In genomic region chr19:902446-903226, GRCh38 we compare ENCODE assay signal across 21 cellular contexts. TPM values are rescaled to one million over a fixed set of nuclear protein-coding genes. Genes with fewer than 3 reads are reported as not detected.
DNase-seq lines count a peak whose midpoint lies in the region; ATAC-seq and TF ChIP-seq lines count a peak whose summit lies in the region.
"Had no signal": no experiment of that assay in that cellular context is flagged by ENCODE, and none has a peak within 500 bp of the region (broad histone marks: within the 10 kb centered on the region; RNA-seq: fewer than 3 reads in every experiment).

No MANE protein-coding gene starts in this region.

- CTCF ChIA-PET in HEK293 (lab: Yijun Ruan, JAX) = interaction anchor here (0.6 to 1.2 kb wide), 4 partner anchors 38 to 349 kb away, joined by 3 to 6 read pairs (median 4); no protein-coding TSS in a partner anchor
- CTCF ChIA-PET in T-cell (lab: Charles Lee) = interaction anchor here (0.6 kb wide), 3 partner anchors 11 to 16 kb away, joined by 3 to 7 read pairs (median 4); no protein-coding TSS in a partner anchor

- TF ChIP-seq CTCF in HEK293 (tag by site-specific recombination; IDR thresholded peaks at IDR 0.05) (no peak), glutamatergic neuron (IDR thresholded peaks at IDR 0.05; ENCODE audit: partially characterized antibody, unreplicated experiment) (no peak), neural progenitor cell (IDR thresholded peaks at IDR 0.05) (no peak)

- POLR2A ChIA-PET in HEK293 (lab: Yijun Ruan, JAX) = interaction anchor here (1.4 kb wide), 1 partner anchor 8 kb away, joined by 5 read pairs; no protein-coding TSS in a partner anchor
- POLR2A ChIA-PET in T-cell (lab: Charles Lee) = no interaction called here

- H3K9me3 Mint-ChIP-seq in T-cell (no peaks in the 10 kb centered on the region), glutamatergic neuron (ENCODE audit: unreplicated experiment) (peaks cover 4% of the 10 kb centered on the region), neural progenitor cell (no peaks in the 10 kb centered on the region)
- H3K9me3 Mint-ChIP-seq: CD4-positive, alpha-beta T cell; HFFc6 had no signal

- no peak overlapping the region for H3K4me3 ChIP-seq in HEK293 (ENCODE audit: low read depth, low read length)
- peak overlapping the region; percentile 29 for H3K4me3 ChIP-seq in neural progenitor cell
- H3K4me3 ChIP-seq: GM12878, Peyer's patch had no signal

- no peak overlapping the region for H3K9ac ChIP-seq in neural progenitor cell

- H3K27ac Mint-ChIP-seq in T-cell (peak overlapping the region; percentile 34 to 39), glutamatergic neuron (ENCODE audit: unreplicated experiment) (peak overlapping the region; percentile 70), neural progenitor cell (no peak overlapping the region)
- H3K27ac Mint-ChIP-seq: HFFc6 had no signal

- no peaks in the 10 kb centered on the region for H3K27me3 Mint-ChIP-seq in T-cell
- peaks cover 7% of the 10 kb centered on the region for H3K27me3 Mint-ChIP-seq in glutamatergic neuron (ENCODE audit: unreplicated experiment)
- H3K27me3 Mint-ChIP-seq in neural progenitor cell (ENCODE audit: insufficient read depth, low read depth) = peaks cover 2% of the 10 kb centered on the region
- H3K27me3 Mint-ChIP-seq: B cell; CD4-positive, alpha-beta T cell had no signal

- peaks cover 81% of the 10 kb centered on the region for H4K20me1 ChIP-seq in neural progenitor cell (ENCODE audit: low read depth)

- H3K36me3 ChIP-seq in HEK293 (ENCODE audit: control insufficient read depth in 2 of 2, insufficient read depth in 1 of 2, low read length in 2 of 2) (peaks cover 0 to 11% of the 10 kb centered on the region in 2 experiments; a peak in 1 of 3 replicates), neural progenitor cell (no peaks in the 10 kb centered on the region)

- H3K36me3 Mint-ChIP-seq in T-cell (peaks cover 6% of the 10 kb centered on the region), glutamatergic neuron (ENCODE audit: unreplicated experiment) (no peaks in the 10 kb centered on the region), neural progenitor cell (peaks cover 1% of the 10 kb centered on the region)

- H3K79me2 ChIP-seq in neural progenitor cell (ENCODE audit: low read depth) = peaks cover 39% of the 10 kb centered on the region

- H3K4me1 ChIP-seq in HEK293 (ENCODE audit: control insufficient read depth, insufficient read depth, low read length) (no peaks in the 10 kb centered on the region; the same call in 1 of the 2 replicates), neural progenitor cell (peaks cover 10% of the 10 kb centered on the region)

- H3K9me3 ChIP-seq in HEK293 (ENCODE audit: control insufficient read depth, insufficient read depth, low read depth, low read length) (no peaks in the 10 kb centered on the region), neural progenitor cell (ENCODE audit: low read depth) (no peaks in the 10 kb centered on the region)
- H3K9me3 ChIP-seq: Peyer's patch had no signal

- H3K4me2 ChIP-seq in neural progenitor cell = peak overlapping the region; percentile 67

- intact Hi-C loops in posterior cingulate gyrus (cut with DNase I) = no loop called here

- H2AFZ ChIP-seq in neural progenitor cell (replicated peaks) = no peak overlapping the region

- H3K4me1 Mint-ChIP-seq in T-cell (peaks cover 44 to 63% (median 51%) of the 10 kb centered on the region in 3 donors), glutamatergic neuron (ENCODE audit: low read depth, unreplicated experiment) (peaks cover 12% of the 10 kb centered on the region), neural progenitor cell (peaks cover 21% of the 10 kb centered on the region)

- H3K4me3 Mint-ChIP-seq in T-cell (no peak overlapping the region), glutamatergic neuron (ENCODE audit: unreplicated experiment) (peak overlapping the region; percentile 63), neural progenitor cell (peak overlapping the region; percentile 61)
- H3K4me3 Mint-ChIP-seq: B cell; CD4-positive, alpha-beta T cell; HFFc6 had no signal

- H3F3A ChIP-seq in neural progenitor cell (ENCODE audit: low read depth) = peaks cover 28% of the 10 kb centered on the region

- DNase-seq in T-cell (no peak), glutamatergic neuron (no peak), neural progenitor cell (ENCODE audit: low spot score) (no peak), NOMO-1 treated with DMSO at 0.1 percent for 48 hours (lab: John Stamatoyannopoulos, UW; ENCODE audit: unreplicated experiment) (no peak), glomerular visceral epithelial cell (ENCODE audit: extremely low spot score) (no peak), posterior cingulate gyrus (no peak)
- DNase-seq: CD4-positive, alpha-beta T cell; DMS79 treated with DMSO at 0.1 percent for 48 hours; GOT3; HFFc6; Karpas-422; NCI-H1105; NCI-H1694 treated with DMSO at 0.1 percent for 48 hours; Peyer's patch; SHP77 had no signal

- no peak overlapping the region for H3K27ac ChIP-seq in HEK293 (ENCODE audit: extremely low read depth, low read depth, low read length)
- H3K27ac ChIP-seq in neural progenitor cell = no peak overlapping the region
- H3K27ac ChIP-seq: Peyer's patch had no signal

- ATAC-seq in T-cell (replicated peaks in 1 of 4) = no peak
- no peak for ATAC-seq in GM19035 (IDR thresholded peaks at IDR 0.05; ENCODE audit: unreplicated experiment)
- ATAC-seq: GM12878, SK-N-SH treated with all-trans-retinoic acid at 6 μM for 48 hours had no signal

- no peaks in the 10 kb centered on the region for H3K27me3 ChIP-seq in neural progenitor cell
- H3K27me3 ChIP-seq: Peyer's patch had no signal

TF ChIP-seq in HEK293, 187 proteins besides CTCF, POLR2A, EP300 and RAD21 (continues in another document):
- TF ChIP-seq OSR2 (tag by site-specific recombination; IDR thresholded peaks at IDR 0.05) (no peak), ZNF501 (tag by site-specific recombination; IDR thresholded peaks at IDR 0.05) (no peak), ZNF670 (tag by site-specific recombination; IDR thresholded peaks at IDR 0.05; ENCODE audit: low read depth) (no peak), ZNF623 (tag by site-specific recombination; IDR thresholded peaks at IDR 0.05) (no peak), ZNF544 (tag by site-specific recombination; IDR thresholded peaks at IDR 0.05) (no peak), ZNF362 (tag by site-specific recombination; IDR thresholded peaks at IDR 0.05) (0 out of 2 replicates have a peak, but pooled peaks have one; percentile 26), ZSCAN18 (tag by site-specific recombination; IDR thresholded peaks at IDR 0.05) (no peak), ZNF707 (tag by site-specific recombination; IDR thresholded peaks at IDR 0.05) (no peak), ZNF768 (tag by site-specific recombination; IDR thresholded peaks at IDR 0.05) (peak; percentile 73; the same call in 1 of the 2 replicates), ZNF660 (tag by site-specific recombination; IDR thresholded peaks at IDR 0.05) (no peak), ZNF48 (tag by site-specific recombination; IDR thresholded peaks at IDR 0.05) (no peak), ZNF23 (tag by site-specific recombination; IDR thresholded peaks at IDR 0.05; ENCODE audit: borderline replicate concordance) (no peak), ZBTB1 (tag by site-specific recombination; IDR thresholded peaks at IDR 0.05) (no peak), ZNF16 (tag by site-specific recombination; IDR thresholded peaks at IDR 0.05; ENCODE audit: low read depth) (no peak)

RNA-seq across cellular contexts. Expression of gene RNU6-9, which starts 9.4 kb away (rescaled TPM):
- total RNA-seq in T-cell (not detected), glutamatergic neuron (ENCODE audit: unreplicated experiment) (not detected), neural progenitor cell (ENCODE audit: low replicate concordance) (not detected in 2 replicates)
- total RNA-seq: B cell; CD4-positive, alpha-beta T cell; G401; GM12878; HFFc6; Peyer's patch had no signal

RNA-seq across cellular contexts. Expression of gene MED16, which starts 9.6 kb away (rescaled TPM):
- total RNA-seq in T-cell (100 to 1,000 TPM in 1 of 5 donors, 10 to 100 TPM in 4; 55.0 to 105 (median 92.4) TPM), glutamatergic neuron (ENCODE audit: unreplicated experiment) (65.0 TPM), neural progenitor cell (ENCODE audit: low replicate concordance) (14.4 and 46.9 TPM in 2 replicates)

RNA-seq across cellular contexts. Expression of gene R3HDM4, which starts 10.4 kb away (rescaled TPM):
- 100 to 1,000 TPM; 190 to 252 (median 220) TPM for total RNA-seq in T-cell
- 61.9 TPM for total RNA-seq in glutamatergic neuron (ENCODE audit: unreplicated experiment)
- 22.7 and 58.2 TPM in 2 replicates for total RNA-seq in neural progenitor cell (ENCODE audit: low replicate concordance)

RNA-seq across cellular contexts. Expression of gene KISS1R, which starts 14.5 kb away (rescaled TPM):
- total RNA-seq in T-cell (1 to 10 TPM; 1.5 to 4.9 (median 2.8) TPM), glutamatergic neuron (ENCODE audit: unreplicated experiment) (not detected), neural progenitor cell (ENCODE audit: low replicate concordance) (0.77 TPM in 1 of 2 replicates, not detected in the other)
- total RNA-seq: HFFc6, Peyer's patch had no signal

RNA-seq across cellular contexts. Expression of gene ARID3A, which starts 23.2 kb away (rescaled TPM):
- 10 to 100 TPM in 4 of 5 donors, 1 to 10 TPM in 1; 9.8 to 13.2 (median 12.0) TPM for total RNA-seq in T-cell
- total RNA-seq in glutamatergic neuron (ENCODE audit: unreplicated experiment) = 148 TPM
- 25.5 and 68.7 TPM in 2 replicates for total RNA-seq in neural progenitor cell (ENCODE audit: low replicate concordance)

Comparison
In these comparisons a context has a peak if more than half of its experiments do, and no peak if none do; other contexts are left out.
1. H3K4me3 Mint-ChIP-seq: peak in glutamatergic neuron (single experiment) and neural progenitor cell (single experiment); none in T-cell (0 of 3).